18 cellular contexts compared by ENCODE assay signal in the genomic region with DNA sequence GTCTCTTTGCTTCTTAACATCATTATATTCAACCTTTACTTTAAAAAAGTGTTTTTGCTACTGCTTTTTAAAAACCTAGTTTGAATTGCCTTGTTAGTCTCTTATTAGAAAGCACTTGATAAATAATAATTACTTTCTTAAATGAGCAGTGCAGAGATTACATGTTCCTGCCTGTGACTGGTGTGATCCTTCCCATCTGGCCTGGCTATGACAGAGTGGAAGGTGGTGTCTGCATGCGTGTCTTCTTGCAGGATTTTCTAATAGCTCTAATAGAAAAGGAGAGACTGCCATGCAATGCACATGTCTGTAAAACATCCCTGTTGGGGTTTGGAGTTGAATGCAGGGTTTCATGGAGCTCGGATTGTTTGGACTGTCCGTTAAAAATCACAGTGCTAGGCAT.
DNase-seq lines count a peak whose midpoint lies in the region; ATAC-seq and TF ChIP-seq lines count a peak whose summit lies in the region.
"Had no signal": no experiment of that assay in that cellular context is flagged by ENCODE, and none has a peak within 500 bp of the region (broad histone marks: within the 10 kb centered on the region; RNA-seq: fewer than 3 reads in every experiment).

No MANE protein-coding gene starts in this region.

- CTCF ChIA-PET in Calu3 (lab: Charles Lee), result no interaction called here

- H3K36me3 Mint-ChIP-seq in HFFc6 (ENCODE audit: low read depth) (peaks cover 4% of the 10 kb centered on the region; the same call in 1 of the 2 replicates), nephron (ENCODE audit: low read depth) (no peaks in the 10 kb centered on the region), Calu3 (ENCODE audit: insufficient read depth, unreplicated experiment) (no peaks in the 10 kb centered on the region)
- H3K36me3 Mint-ChIP-seq: CD4-positive, alpha-beta memory T cell had no signal

- H3K27ac Mint-ChIP-seq in HFFc6 (peak overlapping the region; percentile 91; the same call in 1 of the 2 replicates), nephron (peak overlapping the region; percentile 85 to 95 (median 94)), Calu3 (ENCODE audit: unreplicated experiment) (no peak overlapping the region)
- H3K27ac Mint-ChIP-seq: CD4-positive, alpha-beta memory T cell had no signal

- H3K9me3 ChIP-seq in right atrium auricular region (no peaks in the 10 kb centered on the region), WERI-Rb-1 (ENCODE audit: severe bottlenecking) (no peaks in the 10 kb centered on the region)

- H3K36me3 ChIP-seq in right atrium auricular region, result no peaks in the 10 kb centered on the region
- no peaks in the 10 kb centered on the region for H3K36me3 ChIP-seq in WERI-Rb-1

- H3K27ac ChIP-seq in right atrium auricular region, result no peak overlapping the region
- H3K27ac ChIP-seq in WERI-Rb-1, result no peak overlapping the region
- H3K27ac ChIP-seq: GM23248 had no signal

- peak; percentile 48 for ATAC-seq in Right ventricle myocardium superior (ENCODE audit: poor library complexity)

- H3K4me3 Mint-ChIP-seq in HFFc6, result no peak overlapping the region
- H3K4me3 Mint-ChIP-seq in nephron, result peak overlapping the region in 1 of 3 experiments; percentile 51
- no peak overlapping the region for H3K4me3 Mint-ChIP-seq in Calu3 (ENCODE audit: low read depth, unreplicated experiment)
- H3K4me3 Mint-ChIP-seq: CD4-positive, alpha-beta memory T cell had no signal

- H3K4me1 ChIP-seq in right atrium auricular region, result peaks cover 0 to 14% of the 10 kb centered on the region in 2 donors

- DNase-seq in Right ventricle myocardium superior, result no peak
- no peak for DNase-seq in right atrium auricular region (ENCODE audit: low spot score)
- DNase-seq in HFFc6, result no peak
- peak; percentile 24 for DNase-seq in WERI-Rb-1
- DNase-seq in RKO (ENCODE audit: low spot score), result no peak
- no peak for DNase-seq in globus pallidus (ENCODE audit: low spot score)
- no peak for DNase-seq in Calu3
- DNase-seq: C1 segment of cervical spinal cord; CD4-positive, alpha-beta memory T cell; COR-L47; DMS 273 treated with DMSO at 0.1 percent for 48 hours; DMS79; EL; GDM1; GM23248; H7; HCEC 1CT had no signal

- H3K4me1 Mint-ChIP-seq in HFFc6 (ENCODE audit: low read depth) (peaks cover 64% of the 10 kb centered on the region), nephron (peaks cover 51% of the 10 kb centered on the region), Calu3 (ENCODE audit: low read depth, unreplicated experiment) (no peaks in the 10 kb centered on the region)
- H3K4me1 Mint-ChIP-seq: CD4-positive, alpha-beta memory T cell had no signal

- H3K9me3 Mint-ChIP-seq in HFFc6 (no peaks in the 10 kb centered on the region), nephron (no peaks in the 10 kb centered on the region), Calu3 (ENCODE audit: low read depth, unreplicated experiment) (no peaks in the 10 kb centered on the region)
- H3K9me3 Mint-ChIP-seq: CD4-positive, alpha-beta memory T cell had no signal

- no TSS peak for BruUV-seq in Calu3 (replicated peaks; lab: Mats Ljungman, UMichigan)

- H3K4me3 ChIP-seq in right atrium auricular region, result no peak overlapping the region
- no peak overlapping the region for H3K4me3 ChIP-seq in WERI-Rb-1 (ENCODE audit: low read depth, low read length)
- H3K4me3 ChIP-seq: GM23248 had no signal

- H3K27me3 Mint-ChIP-seq in HFFc6 (ENCODE audit: insufficient read depth), result peaks cover 2% of the 10 kb centered on the region; the same call in 1 of the 2 replicates
- H3K27me3 Mint-ChIP-seq in nephron (ENCODE audit: low read depth), result no peaks in the 10 kb centered on the region
- peaks cover 10% of the 10 kb centered on the region for H3K27me3 Mint-ChIP-seq in Calu3 (ENCODE audit: unreplicated experiment)

- intact Hi-C loops in Right ventricle myocardium superior (cut with DNase I) (no loop called here), Calu3 (cut with micrococcal nuclease; ENCODE audit: unreplicated experiment) (no loop called here)

- H3K27me3 ChIP-seq in right atrium auricular region (no peaks in the 10 kb centered on the region), WERI-Rb-1 (ENCODE audit: insufficient read depth, low read depth, severe bottlenecking) (no peaks in the 10 kb centered on the region)

- TF ChIP-seq CTCF in right atrium auricular region (IDR thresholded peaks at IDR 0.05), result no peak
- no peak for TF ChIP-seq CTCF in HFFc6 (IDR thresholded peaks at IDR 0.05)
- no peak for TF ChIP-seq CTCF in WERI-Rb-1 (IDR thresholded peaks at IDR 0.05; ENCODE audit: low read depth, low read length)
- TF ChIP-seq CTCF in nephron (IDR thresholded peaks at IDR 0.05; ENCODE audit: unreplicated experiment in 3 of 3), result no peak
- TF ChIP-seq CTCF in Calu3 (IDR thresholded peaks at IDR 0.05; ENCODE audit: unreplicated experiment), result no peak
